8 cellular contexts compared by ENCODE assay signal in genomic region chr19:35268546-35269424, GRCh38. TPM values are rescaled to one million over a fixed set of nuclear protein-coding genes. Genes with fewer than 3 reads are reported as not detected.
DNase-seq lines count a peak whose midpoint lies in the region; ATAC-seq and TF ChIP-seq lines count a peak whose summit lies in the region.

USF2 (plus strand) TSS chr19:35268962; CDS start chr19:35269102, 140 bp downstream.

- intact Hi-C loops in ascending aorta (cut with DNase I): loop anchor here (2.0 to 10.0 kb wide), 8 partner anchors 111 to 1474 kb away; partner anchors contain the start of genes COX6B1, FXYD3, IGFLR1 and KCTD15
- intact Hi-C loops in left ventricle myocardium superior (cut with micrococcal nuclease): no loop called here
- intact Hi-C loops in prostate gland (cut with DNase I): loop anchor here (5.0 kb wide), 1 partner anchor 126 kb away; the partner anchor contains the start of gene FXYD7

- DNase-seq in Daoy (ENCODE audit: low read depth): peak; percentile 85
- DNase-seq in HCEC 1CT: peak; percentile 61
- peak; percentile 75 for DNase-seq in NAMALWA (ENCODE audit: low spot score)
- peak; percentile 43 to 87 (median 57) for DNase-seq in T-helper 2 cell
- DNase-seq in ascending aorta (ENCODE audit: low spot score in 2 of 2): peak in 1 of 2 donors; percentile 76
- peak; percentile 85 for DNase-seq in left ventricle myocardium superior
- peak; percentile 67 for DNase-seq in prostate gland (ENCODE audit: low spot score)

- H3K36me3 ChIP-seq in ascending aorta (peaks cover 26 to 32% of the 10 kb centered on the region in 2 donors), prostate gland (peaks cover 0 to 30% of the 10 kb centered on the region in 2 donors)

- peaks cover 7 to 12% of the 10 kb centered on the region in 2 donors for H3K4me1 ChIP-seq in ascending aorta
- H3K4me1 ChIP-seq in prostate gland (replicated peaks): peaks cover 9% of the 10 kb centered on the region

- H3K27me3 ChIP-seq in ascending aorta (no peaks in the 10 kb centered on the region), prostate gland (replicated peaks; ENCODE audit: insufficient read depth) (no peaks in the 10 kb centered on the region)

- H3K4me3 ChIP-seq in ascending aorta (peak within 1 kb of the TSS; percentile 86 to 98), prostate gland (peak within 1 kb of the TSS; percentile 67 to 81)

- H3K9me3 ChIP-seq in ascending aorta (no peaks in the 10 kb centered on the region), prostate gland (no peaks in the 10 kb centered on the region)

- under 1% methylated on average over 74 of the region's 122 CpGs for WGBS in prostate gland

- ATAC-seq in left ventricle myocardium superior: peak; percentile 9
- ATAC-seq in GM18873 (IDR thresholded peaks at IDR 0.05; ENCODE audit: low FRiP score, unreplicated experiment): no peak

- TF ChIP-seq CTCF in ascending aorta (IDR thresholded peaks at IDR 0.05) (no peak), prostate gland (IDR thresholded peaks at IDR 0.05) (no peak)

- H3K27ac ChIP-seq in ascending aorta (peak within 1 kb of the TSS; percentile 91 to 97), prostate gland (peak within 1 kb of the TSS; percentile 94 to 96)

- no peak for TF ChIP-seq POLR2A in prostate gland (IDR thresholded peaks at IDR 0.05)

RNA-seq across cellular contexts. Expression of gene USF2, which starts in this region (rescaled TPM):
- total RNA-seq in Daoy (2014; rRNA removed; shearing (Covaris generic)): 57.8 and 66.1 TPM in 2 replicates
- total RNA-seq in ascending aorta (116 TPM), left ventricle myocardium superior (170 TPM), prostate gland (100 to 1,000 TPM; 107 to 151 TPM)
